7 cellular contexts compared by ENCODE assay signal in genomic region chrX:40096395-40097091, GRCh38. TPM values are rescaled to one million over a fixed set of nuclear protein-coding genes. Genes with fewer than 3 reads are reported as not detected.
A peak's percentile ranks its signal among the peaks of the same experiment; 100 is the strongest.
DNase-seq lines count a peak whose midpoint lies in the region; ATAC-seq, FAIRE-seq and TF ChIP-seq lines count a peak whose summit lies in the region.

No MANE protein-coding gene starts in this region.

- peak overlapping the region; percentile 61 to 66 for H3K4me3 ChIP-seq in right atrium auricular region

- H3K4me1 ChIP-seq in right atrium auricular region = peaks cover 0 to 57% of the 10 kb centered on the region in 2 donors

- peak overlapping the region; percentile 85 for H3K4me3 Mint-ChIP-seq in activated naive CD8-positive, alpha-beta T cell

- peaks cover 31% of the 10 kb centered on the region for H3K4me1 Mint-ChIP-seq in activated naive CD8-positive, alpha-beta T cell (ENCODE audit: low read depth)

- TF ChIP-seq CTCF in right atrium auricular region (IDR thresholded peaks at IDR 0.05) = no peak

- no peaks in the 10 kb centered on the region for H3K9me3 ChIP-seq in right atrium auricular region

- peak overlapping the region; percentile 82 for H3K27ac Mint-ChIP-seq in activated naive CD8-positive, alpha-beta T cell

- no peaks in the 10 kb centered on the region for H3K9me3 Mint-ChIP-seq in activated naive CD8-positive, alpha-beta T cell (ENCODE audit: low read depth)

- peak; percentile 94 for FAIRE-seq in GM19239 (lab: Jason Lieb, UNC)

- H3K36me3 ChIP-seq in right atrium auricular region = no peaks in the 10 kb centered on the region

- H3K36me3 Mint-ChIP-seq in activated naive CD8-positive, alpha-beta T cell = no peaks in the 10 kb centered on the region

- peak overlapping the region; percentile 82 to 90 for H3K27ac ChIP-seq in right atrium auricular region

- DNase-seq in GM19239 (ENCODE audit: insufficient read length, low spot score) (no peak), RPMI7951 (ENCODE audit: low read depth) (peak; percentile 53), right atrium auricular region (ENCODE audit: low spot score) (no peak), retina (peak; percentile 55), NCI-H774 (lab: John Stamatoyannopoulos, UW) (no peak)

- no peak for ATAC-seq in GM21360 (IDR thresholded peaks at IDR 0.05; ENCODE audit: unreplicated experiment)

- H3K27me3 Mint-ChIP-seq in activated naive CD8-positive, alpha-beta T cell = no peaks in the 10 kb centered on the region

- H3K27me3 ChIP-seq in right atrium auricular region = peaks cover 0 to 16% of the 10 kb centered on the region in 2 donors

RNA-seq across cellular contexts. Expression of gene BCOR, which starts 1.2 kb away (rescaled TPM):
- 29.5 and 42.9 TPM in 2 replicates for total RNA-seq in RPMI7951 (2014; rRNA removed; shearing (Covaris generic))
- 10 to 100 TPM; 24.3 to 37.1 TPM for total RNA-seq in right atrium auricular region

Comparison
In these comparisons a context has a peak if more than half of its experiments do, and no peak if none do; other contexts are left out.
1. DNase-seq: peak in RPMI7951 (single experiment) and retina (single experiment); none in GM19239 (single experiment), right atrium auricular region (single experiment) and NCI-H774 (single experiment).